In the genomic region with DNA sequence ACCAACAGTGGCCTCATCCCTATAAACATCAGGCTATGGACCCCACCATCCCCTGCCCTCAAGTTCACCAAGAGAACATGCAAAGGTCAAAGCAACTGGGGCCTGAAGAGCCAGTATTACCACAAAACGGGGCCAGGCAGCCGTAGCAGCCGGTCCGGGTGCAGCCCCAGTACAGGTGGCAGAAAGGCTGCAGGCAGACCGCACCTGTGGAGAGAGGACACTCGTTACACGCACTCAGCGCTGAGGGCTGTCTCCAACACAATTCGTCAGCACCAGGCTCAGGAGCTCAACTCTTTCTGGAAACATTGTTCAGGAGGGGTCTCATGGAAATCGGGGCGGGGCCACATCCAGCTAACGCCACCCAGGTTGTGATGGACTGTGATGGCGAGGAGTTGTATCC, we compare ENCODE assay signal across 12 cellular contexts. TPM values are rescaled to one million over a fixed set of nuclear protein-coding genes. Genes with fewer than 3 reads are reported as not detected.
DNase-seq lines count a peak whose midpoint lies in the region; ATAC-seq and TF ChIP-seq lines count a peak whose summit lies in the region.
"Had no signal": no experiment of that assay in that cellular context is flagged by ENCODE, and none has a peak within 500 bp of the region (broad histone marks: within the 10 kb centered on the region; RNA-seq: fewer than 3 reads in every experiment).

No MANE protein-coding gene starts in this region.

- peaks cover 13% of the 10 kb centered on the region; the same call in 1 of the 2 replicates for H3F3A ChIP-seq in GM23338 (replicated peaks; ENCODE audit: low read depth)

- no peak overlapping the region for H3K4me3 Mint-ChIP-seq in activated naive CD4-positive, alpha-beta T cell treated with anti-CD3 and anti-CD28 coated beads, Interleukin-2, amount 10 ng/mL, durations not matched to agents 7 days and 5 days
- H3K4me3 Mint-ChIP-seq in GM23338: peak overlapping the region; percentile 26; the same call in 1 of the 3 replicates
- H3K4me3 Mint-ChIP-seq in activated T-helper 1 cell treated with anti-CD3 and anti-CD28 coated beads, Interleukin-12 subunit alpha, Interleukin-12 subunit beta, Interleukin-2, Interleukin-4 antibody, amounts not matched to agents 30 ng/mL and 10 ng/mL and 1 ng/mL, durations not matched to agents 14 hours and 24 hours and 36 hours: no peak overlapping the region
- H3K4me3 Mint-ChIP-seq in T-helper 2 cell treated with Interferon-gamma antibody and Interleukin-4, amounts not matched to agents 5 μg/mL and 100 μg/mL, for 36 hours: no peak overlapping the region
- H3K4me3 Mint-ChIP-seq: B cell; CD8-positive, alpha-beta memory T cell had no signal

- no peaks in the 10 kb centered on the region for H3K27me3 Mint-ChIP-seq in activated naive CD4-positive, alpha-beta T cell treated with anti-CD3 and anti-CD28 coated beads, Interleukin-2, amount 10 ng/mL, durations not matched to agents 7 days and 5 days
- H3K27me3 Mint-ChIP-seq in GM23338 (ENCODE audit: insufficient read depth, low read depth, poor library complexity): peaks cover 8% of the 10 kb centered on the region
- H3K27me3 Mint-ChIP-seq in activated T-helper 1 cell treated with anti-CD3 and anti-CD28 coated beads, Interleukin-12 subunit alpha, Interleukin-12 subunit beta, Interleukin-2, Interleukin-4 antibody, amounts not matched to agents 30 ng/mL and 10 ng/mL and 1 ng/mL, durations not matched to agents 14 hours and 24 hours and 36 hours (ENCODE audit: insufficient read depth): no peaks in the 10 kb centered on the region
- no peaks in the 10 kb centered on the region for H3K27me3 Mint-ChIP-seq in T-helper 2 cell treated with Interferon-gamma antibody and Interleukin-4, amounts not matched to agents 5 μg/mL and 100 μg/mL, for 36 hours (ENCODE audit: low read depth)
- H3K27me3 Mint-ChIP-seq: B cell; CD8-positive, alpha-beta memory T cell had no signal

- peaks cover 7% of the 10 kb centered on the region for H4K20me1 ChIP-seq in GM23338 (replicated peaks; ENCODE audit: insufficient read depth)

- no peak overlapping the region for H3K23ac ChIP-seq in trophoblast cell (ENCODE audit: low read length)

- H3K14ac ChIP-seq in trophoblast cell (ENCODE audit: low read length): no peak overlapping the region

- WGBS in trophoblast cell (ENCODE audit: extremely low coverage, insufficient coverage, insufficient read length): no CpG with 5 or more reads among the region's 13 CpGs

- intact Hi-C loops in activated T-helper 1 cell treated with anti-CD3 and anti-CD28 coated beads, Interleukin-12 subunit alpha, Interleukin-12 subunit beta, Interleukin-2, Interleukin-4 antibody, amounts not matched to agents 30 ng/mL and 10 ng/mL and 1 ng/mL, durations not matched to agents 14 hours and 24 hours and 36 hours (cut with micrococcal nuclease): no loop called here

- no peaks in the 10 kb centered on the region for H3K27me3 ChIP-seq in GM23338 (ENCODE audit: insufficient read depth)
- H3K27me3 ChIP-seq in trophoblast cell (ENCODE audit: insufficient read depth, low read length): no peaks in the 10 kb centered on the region
- H3K27me3 ChIP-seq in right atrium auricular region: no peaks in the 10 kb centered on the region

- H3K79me1 ChIP-seq in trophoblast cell (ENCODE audit: low read length): no peaks in the 10 kb centered on the region

- no peak overlapping the region for H2BK12ac ChIP-seq in trophoblast cell (ENCODE audit: low read length)

- H3K18ac ChIP-seq in trophoblast cell (ENCODE audit: low read length): no peak overlapping the region

- TF ChIP-seq CTCF in GM23338 (conservative IDR thresholded peaks at IDR 0.05; ENCODE audit: low read depth in 2 of 2): no peak
- TF ChIP-seq CTCF in right atrium auricular region (IDR thresholded peaks at IDR 0.05): no peak

- peaks cover 55% of the 10 kb centered on the region for H3K36me3 Mint-ChIP-seq in activated naive CD4-positive, alpha-beta T cell treated with anti-CD3 and anti-CD28 coated beads, Interleukin-2, amount 10 ng/mL, durations not matched to agents 7 days and 5 days
- peaks cover 56% of the 10 kb centered on the region for H3K36me3 Mint-ChIP-seq in GM23338 (ENCODE audit: low read depth)
- H3K36me3 Mint-ChIP-seq in activated T-helper 1 cell treated with anti-CD3 and anti-CD28 coated beads, Interleukin-12 subunit alpha, Interleukin-12 subunit beta, Interleukin-2, Interleukin-4 antibody, amounts not matched to agents 30 ng/mL and 10 ng/mL and 1 ng/mL, durations not matched to agents 14 hours and 24 hours and 36 hours (ENCODE audit: low read depth): peaks cover 28% of the 10 kb centered on the region
- peaks cover 47% of the 10 kb centered on the region for H3K36me3 Mint-ChIP-seq in T-helper 2 cell treated with Interferon-gamma antibody and Interleukin-4, amounts not matched to agents 5 μg/mL and 100 μg/mL, for 36 hours (ENCODE audit: low read depth)

- ATAC-seq in GM23338: no peak; the same call in 2 of the 3 replicates

- H3K27ac ChIP-seq in GM23338 (ENCODE audit: low read depth) (peak overlapping the region; percentile 89), trophoblast cell (ENCODE audit: low read depth, low read length) (no peak overlapping the region), right atrium auricular region (no peak overlapping the region)
- H3K27ac ChIP-seq: GM23248 had no signal

- H3K79me2 ChIP-seq in GM23338 (replicated peaks; ENCODE audit: insufficient read depth): no peaks in the 10 kb centered on the region
- no peaks in the 10 kb centered on the region for H3K79me2 ChIP-seq in trophoblast cell (ENCODE audit: control insufficient read depth, insufficient read depth, low read length, poor library complexity)

- H3K4me1 Mint-ChIP-seq in activated naive CD4-positive, alpha-beta T cell treated with anti-CD3 and anti-CD28 coated beads, Interleukin-2, amount 10 ng/mL, durations not matched to agents 7 days and 5 days: peaks cover 2% of the 10 kb centered on the region
- H3K4me1 Mint-ChIP-seq in GM23338: peaks cover 21% of the 10 kb centered on the region
- no peaks in the 10 kb centered on the region for H3K4me1 Mint-ChIP-seq in activated T-helper 1 cell treated with anti-CD3 and anti-CD28 coated beads, Interleukin-12 subunit alpha, Interleukin-12 subunit beta, Interleukin-2, Interleukin-4 antibody, amounts not matched to agents 30 ng/mL and 10 ng/mL and 1 ng/mL, durations not matched to agents 14 hours and 24 hours and 36 hours (ENCODE audit: low read depth)
- H3K4me1 Mint-ChIP-seq in T-helper 2 cell treated with Interferon-gamma antibody and Interleukin-4, amounts not matched to agents 5 μg/mL and 100 μg/mL, for 36 hours (ENCODE audit: low read depth): no peaks in the 10 kb centered on the region
- H3K4me1 Mint-ChIP-seq: B cell; CD8-positive, alpha-beta memory T cell had no signal

- H3K4me3 ChIP-seq in GM23338 (no peak overlapping the region), trophoblast cell (ENCODE audit: low read depth, low read length) (peak overlapping the region; percentile 14), right atrium auricular region (no peak overlapping the region)
- H3K4me3 ChIP-seq: GM23248 had no signal

- no peak overlapping the region for H3K4ac ChIP-seq in trophoblast cell (ENCODE audit: low read depth, low read length)

- H3K9me3 ChIP-seq in trophoblast cell (ENCODE audit: insufficient read depth, low read depth, low read length): peaks cover 3% of the 10 kb centered on the region
- H3K9me3 ChIP-seq in right atrium auricular region: no peaks in the 10 kb centered on the region
- H3K9me3 ChIP-seq: Caco-2 had no signal

- CTCF ChIA-PET in activated naive CD4-positive, alpha-beta T cell treated with anti-CD3 and anti-CD28 coated beads, Interleukin-2, amount 10 ng/mL, durations not matched to agents 7 days and 5 days (lab: Charles Lee): no interaction called here

- H3K4me1 ChIP-seq in GM23338 (ENCODE audit: insufficient read depth): peaks cover 16% of the 10 kb centered on the region
- H3K4me1 ChIP-seq in trophoblast cell (ENCODE audit: control insufficient read depth in 1 of 2, insufficient read depth in 2 of 2, low read length in 2 of 2): no peaks in the 10 kb centered on the region
- no peaks in the 10 kb centered on the region for H3K4me1 ChIP-seq in right atrium auricular region
- H3K4me1 ChIP-seq: Caco-2 had no signal

- no peak for DNase-seq in activated naive CD4-positive, alpha-beta T cell treated with anti-CD3 and anti-CD28 coated beads, Interleukin-2, amount 10 ng/mL, durations not matched to agents 7 days and 5 days
- DNase-seq in activated naive CD4-positive, alpha-beta T cell treated with anti-CD3 and anti-CD28 coated beads, Interleukin-2, amount 50 U/mL, for 16 hours: no peak
- DNase-seq in GM23338 (ENCODE audit: low spot score): no peak
- no peak for DNase-seq in activated T-helper 1 cell treated with anti-CD3 and anti-CD28 coated beads, Interleukin-12 subunit alpha, Interleukin-12 subunit beta, Interleukin-2, Interleukin-4 antibody, amounts not matched to agents 30 ng/mL and 10 ng/mL and 1 ng/mL, durations not matched to agents 14 hours and 24 hours and 36 hours (ENCODE audit: low spot score)
- DNase-seq in trophoblast cell: no peak
- DNase-seq in right atrium auricular region (ENCODE audit: low spot score): no peak
- DNase-seq in T-helper 9 cell: no peak
- DNase-seq in T-helper 2 cell treated with Interferon-gamma antibody and Interleukin-4, amounts not matched to agents 5 μg/mL and 100 μg/mL, for 36 hours (ENCODE audit: low spot score): no peak
- DNase-seq: Caco-2; CD8-positive, alpha-beta memory T cell; GM23248 had no signal

- H2BK120ac ChIP-seq in trophoblast cell (ENCODE audit: insufficient read depth, low read length, poor library complexity): no peak overlapping the region

- peak overlapping the region; percentile 39 for H3K9ac ChIP-seq in trophoblast cell (ENCODE audit: low read length)
- H3K9ac ChIP-seq: GM23248 had no signal

- no peak overlapping the region for H4K12ac ChIP-seq in trophoblast cell (ENCODE audit: low read depth, low read length)

- H2AFZ ChIP-seq in GM23338 (no peak overlapping the region), trophoblast cell (ENCODE audit: insufficient read depth, low read length, poor library complexity) (no peak overlapping the region)
- H2AFZ ChIP-seq: GM23248 had no signal

- no peak overlapping the region for H4K8ac ChIP-seq in trophoblast cell (ENCODE audit: low read depth, low read length)

- H3K9me2 ChIP-seq in GM23338 (ENCODE audit: insufficient read depth): no peaks in the 10 kb centered on the region

- H3K27ac Mint-ChIP-seq in activated naive CD4-positive, alpha-beta T cell treated with anti-CD3 and anti-CD28 coated beads, Interleukin-2, amount 10 ng/mL, durations not matched to agents 7 days and 5 days: peak overlapping the region; percentile 58
- peak overlapping the region; percentile 91 for H3K27ac Mint-ChIP-seq in GM23338
- H3K27ac Mint-ChIP-seq in activated T-helper 1 cell treated with anti-CD3 and anti-CD28 coated beads, Interleukin-12 subunit alpha, Interleukin-12 subunit beta, Interleukin-2, Interleukin-4 antibody, amounts not matched to agents 30 ng/mL and 10 ng/mL and 1 ng/mL, durations not matched to agents 14 hours and 24 hours and 36 hours: peak overlapping the region; percentile 23
- no peak overlapping the region for H3K27ac Mint-ChIP-seq in T-helper 2 cell treated with Interferon-gamma antibody and Interleukin-4, amounts not matched to agents 5 μg/mL and 100 μg/mL, for 36 hours
- H3K27ac Mint-ChIP-seq: B cell had no signal

- H2AK5ac ChIP-seq in trophoblast cell (ENCODE audit: low read length): no peak overlapping the region

- no peaks in the 10 kb centered on the region for H3K9me3 Mint-ChIP-seq in activated naive CD4-positive, alpha-beta T cell treated with anti-CD3 and anti-CD28 coated beads, Interleukin-2, amount 10 ng/mL, durations not matched to agents 7 days and 5 days
- H3K9me3 Mint-ChIP-seq in GM23338: no peaks in the 10 kb centered on the region
- no peaks in the 10 kb centered on the region for H3K9me3 Mint-ChIP-seq in activated T-helper 1 cell treated with anti-CD3 and anti-CD28 coated beads, Interleukin-12 subunit alpha, Interleukin-12 subunit beta, Interleukin-2, Interleukin-4 antibody, amounts not matched to agents 30 ng/mL and 10 ng/mL and 1 ng/mL, durations not matched to agents 14 hours and 24 hours and 36 hours
- H3K9me3 Mint-ChIP-seq in T-helper 2 cell treated with Interferon-gamma antibody and Interleukin-4, amounts not matched to agents 5 μg/mL and 100 μg/mL, for 36 hours: no peaks in the 10 kb centered on the region
- H3K9me3 Mint-ChIP-seq: CD8-positive, alpha-beta memory T cell had no signal

- H3K36me3 ChIP-seq in GM23338 (ENCODE audit: insufficient read depth) (peaks cover 17% of the 10 kb centered on the region), trophoblast cell (ENCODE audit: control insufficient read depth in 1 of 2, insufficient read depth in 2 of 2, low read length in 2 of 2) (peaks cover 73 to 74% of the 10 kb centered on the region in 2 experiments), right atrium auricular region (peaks cover 79% of the 10 kb centered on the region)

- H4K91ac ChIP-seq in trophoblast cell (ENCODE audit: low read depth, low read length): no peak overlapping the region

- H2BK5ac ChIP-seq in trophoblast cell (ENCODE audit: low read depth, low read length, poor library complexity): no peak overlapping the region

- H3K4me2 ChIP-seq in GM23338 (peak overlapping the region; percentile 64; the same call in 1 of the 2 replicates), trophoblast cell (ENCODE audit: low read length) (no peak overlapping the region)

RNA-seq across cellular contexts. Expression of gene GOLGA3, which starts 19.9 kb away (rescaled TPM):
- 36.4 and 57.8 TPM in 2 replicates for total RNA-seq in GM23338 (2014; rRNA removed; shearing (Covaris generic))
- polyA plus RNA-seq in GM23338 (2016; fragmentation: Nextera tagmentation; extraction: Ambion mirVana): 10.3 and 12.7 TPM in 2 replicates
- 78.7 and 86.9 TPM in 2 replicates for total RNA-seq in activated T-helper 1 cell treated with anti-CD3 and anti-CD28 coated beads, Interleukin-12 subunit alpha, Interleukin-12 subunit beta, Interleukin-2, Interleukin-4 antibody, amounts not matched to agents 30 ng/mL and 10 ng/mL and 1 ng/mL, durations not matched to agents 14 hours and 24 hours and 36 hours
- polyA plus RNA-seq in trophoblast cell (2013): 24.5 and 26.4 TPM in 2 replicates
- 10 to 100 TPM; 32.2 to 49.8 TPM for total RNA-seq in right atrium auricular region

RNA-seq across cellular contexts. Expression of gene CHFR, which starts 38.9 kb away (rescaled TPM):
- total RNA-seq in GM23338 (2014; rRNA removed; shearing (Covaris generic)): 42.7 and 47.7 TPM in 2 replicates
- 20.6 and 23.0 TPM in 2 replicates for polyA plus RNA-seq in GM23338 (2016; fragmentation: Nextera tagmentation; extraction: Ambion mirVana)
- total RNA-seq in activated T-helper 1 cell treated with anti-CD3 and anti-CD28 coated beads, Interleukin-12 subunit alpha, Interleukin-12 subunit beta, Interleukin-2, Interleukin-4 antibody, amounts not matched to agents 30 ng/mL and 10 ng/mL and 1 ng/mL, durations not matched to agents 14 hours and 24 hours and 36 hours: 63.7 and 65.6 TPM in 2 replicates
- polyA plus RNA-seq in trophoblast cell (2013): 35.2 and 35.8 TPM in 2 replicates
- total RNA-seq in right atrium auricular region: 10 to 100 TPM; 13.6 to 13.8 TPM
